Comparison of ENCODE assay signal across 20 cellular contexts in the genomic region with DNA sequence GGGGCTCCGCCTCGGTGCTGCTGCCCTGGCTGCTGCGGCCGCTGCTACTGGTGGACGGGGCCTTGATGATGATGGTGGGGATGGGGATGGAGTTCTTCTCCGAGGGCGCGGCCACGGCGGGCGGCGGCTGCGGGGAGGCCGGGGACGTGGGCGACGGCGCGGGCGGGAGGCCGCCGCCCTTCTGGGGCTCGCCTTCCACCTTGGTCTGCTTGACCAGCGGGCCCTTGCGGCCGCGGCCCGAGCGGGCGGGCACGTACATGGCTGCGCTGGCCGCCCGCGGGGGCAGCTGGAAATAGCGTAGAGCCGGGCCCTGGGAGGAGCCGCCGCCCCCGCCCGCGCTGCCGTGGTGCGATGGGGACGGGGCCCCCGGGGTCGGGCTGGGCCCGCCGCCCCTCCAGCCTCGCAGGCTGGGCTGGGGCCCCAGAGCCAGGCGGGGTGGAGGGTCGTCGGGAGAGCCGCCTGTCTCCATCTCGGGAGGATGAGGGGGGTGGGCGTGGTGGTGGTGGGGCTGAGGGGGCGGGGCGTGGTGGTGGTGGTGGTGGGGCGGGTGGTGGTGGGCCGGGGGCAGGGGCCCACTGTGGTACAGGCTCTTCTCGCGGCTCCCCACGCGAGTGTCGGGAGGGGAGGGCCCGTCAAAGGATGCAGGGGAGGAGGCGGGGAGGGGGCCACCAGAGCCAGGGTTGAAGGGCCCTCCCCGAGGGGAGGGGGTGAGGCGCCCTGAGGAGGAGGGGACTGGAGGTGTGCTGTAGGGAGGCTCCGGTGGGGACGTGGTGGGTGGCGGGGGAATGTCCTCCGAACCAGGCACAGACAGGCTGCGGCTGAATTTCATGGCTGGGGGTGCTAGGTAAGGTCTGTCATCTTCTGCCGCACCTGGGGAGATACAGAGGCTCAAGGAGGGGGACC. TPM values are rescaled to one million over a fixed set of nuclear protein-coding genes. Genes with fewer than 3 reads are reported as not detected.
"Had no signal": no experiment of that assay in that cellular context is flagged by ENCODE, and none has a peak within 500 bp of the region (broad histone marks: within the 10 kb centered on the region; RNA-seq: fewer than 3 reads in every experiment).

No MANE protein-coding gene starts in this region.

- H3K9me3 ChIP-seq: thyroid gland, upper lobe of right lung had no signal

- H3K27ac ChIP-seq: spleen, thyroid gland, upper lobe of right lung, WERI-Rb-1 had no signal

- H3K27ac Mint-ChIP-seq: activated naive CD8-positive, alpha-beta T cell treated with anti-CD3 and anti-CD28 coated beads for 36 hours; activated T-cell treated with anti-CD3 and anti-CD28 coated beads, Interleukin-2, amount 50 U/mL, for 24 hours; activated T-helper 17 cell treated with anti-CD3 and anti-CD28 coated beads, Interleukin-2, amount 50 U/mL, for 72 hours; memory B cell; T-cell; T-helper 2 cell treated with Interferon-gamma antibody and Interleukin-4, amounts not matched to agents 5 μg/mL and 100 μg/mL, for 36 hours had no signal

- H3K36me3 Mint-ChIP-seq: activated naive CD8-positive, alpha-beta T cell treated with anti-CD3 and anti-CD28 coated beads for 36 hours; memory B cell; T-cell had no signal

- H3K4me3 Mint-ChIP-seq: activated naive CD8-positive, alpha-beta T cell treated with anti-CD3 and anti-CD28 coated beads for 36 hours; activated T-cell treated with anti-CD3 and anti-CD28 coated beads, Interleukin-2, amount 50 U/mL, for 24 hours; activated T-helper 17 cell treated with anti-CD3 and anti-CD28 coated beads, Interleukin-2, amount 50 U/mL, for 72 hours; memory B cell; T-helper 2 cell treated with Interferon-gamma antibody and Interleukin-4, amounts not matched to agents 5 μg/mL and 100 μg/mL, for 36 hours had no signal

- H3K4me1 ChIP-seq: upper lobe of right lung had no signal

- DNase-seq: central memory CD4-positive, alpha-beta T cell; foreskin melanocyte; hippocampal formation; islet precursor cell; left cardiac atrium; spleen; stimulated activated naive CD4-positive, alpha-beta T cell treated with Interleukin-2 at 50 U/mL for 16 hours; upper lobe of right lung had no signal

- ATAC-seq: activated T-helper 17 cell treated with anti-CD3 and anti-CD28 coated beads, Interleukin-2, amount 50 U/mL, for 72 hours; left cardiac atrium; T-cell had no signal

- H3K9me3 Mint-ChIP-seq: activated naive CD8-positive, alpha-beta T cell treated with anti-CD3 and anti-CD28 coated beads for 36 hours; activated T-cell treated with anti-CD3 and anti-CD28 coated beads, Interleukin-2, amount 50 U/mL, for 24 hours; activated T-helper 17 cell treated with anti-CD3 and anti-CD28 coated beads, Interleukin-2, amount 50 U/mL, for 72 hours; memory B cell; T-cell; T-helper 2 cell treated with Interferon-gamma antibody and Interleukin-4, amounts not matched to agents 5 μg/mL and 100 μg/mL, for 36 hours had no signal

- H3K4me3 ChIP-seq: thyroid gland, upper lobe of right lung had no signal

- H3K4me1 Mint-ChIP-seq: activated T-helper 17 cell treated with anti-CD3 and anti-CD28 coated beads, Interleukin-2, amount 50 U/mL, for 72 hours had no signal

- H3K36me3 ChIP-seq: spleen, thyroid gland, upper lobe of right lung had no signal

RNA-seq across cellular contexts. Expression of a gene that starts 19.4 kb away (rescaled TPM):
- total RNA-seq: activated T-helper 17 cell treated with anti-CD3 and anti-CD28 coated beads, Interleukin-2, amount 50 U/mL, for 72 hours; astrocyte; dermis microvascular lymphatic vessel endothelial cell; liver; osteoblast; spleen had no signal
- polyA plus RNA-seq: liver, spleen had no signal

RNA-seq across cellular contexts. Expression of a gene that starts 29.0 kb away (rescaled TPM):
- total RNA-seq: activated T-helper 17 cell treated with anti-CD3 and anti-CD28 coated beads, Interleukin-2, amount 50 U/mL, for 72 hours; astrocyte; dermis microvascular lymphatic vessel endothelial cell; liver had no signal
- polyA plus RNA-seq: liver had no signal

RNA-seq across cellular contexts. Expression of a gene that starts 50.9 kb away (rescaled TPM):
- total RNA-seq: activated T-helper 17 cell treated with anti-CD3 and anti-CD28 coated beads, Interleukin-2, amount 50 U/mL, for 72 hours; astrocyte had no signal

RNA-seq across cellular contexts. Expression of a gene that starts 54.5 kb away (rescaled TPM):
- total RNA-seq: astrocyte had no signal
